19 cellular contexts compared by ENCODE assay signal in the genomic region with DNA sequence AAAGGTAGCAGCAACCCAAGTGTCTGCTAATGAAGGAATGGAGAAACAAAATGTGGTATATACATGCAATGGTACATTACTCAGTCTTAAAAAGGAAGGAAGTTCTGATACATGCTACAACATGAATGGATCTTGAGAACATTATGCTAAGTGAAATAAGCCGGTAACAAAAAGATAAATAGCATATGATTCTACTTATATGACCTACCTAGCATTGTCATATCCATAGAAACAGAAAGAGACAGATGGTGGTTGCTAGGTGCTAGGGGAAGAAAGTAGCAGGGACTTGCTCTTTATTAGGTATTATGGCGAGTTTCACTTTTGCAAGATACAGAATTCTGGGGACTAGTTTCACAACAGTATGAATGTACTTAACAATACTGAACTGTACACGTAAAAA. TPM values are rescaled to one million over a fixed set of nuclear protein-coding genes. Genes with fewer than 3 reads are reported as not detected.
DNase-seq lines count a peak whose midpoint lies in the region; ATAC-seq and TF ChIP-seq lines count a peak whose summit lies in the region.
"Had no signal": no experiment of that assay in that cellular context is flagged by ENCODE, and none has a peak within 500 bp of the region (broad histone marks: within the 10 kb centered on the region; RNA-seq: fewer than 3 reads in every experiment).

No MANE protein-coding gene starts in this region.

- no peaks in the 10 kb centered on the region for H3K27me3 ChIP-seq in GM06990 (replicated peaks; ENCODE audit: control insufficient read depth, insufficient read depth, low read length)
- H3K27me3 ChIP-seq in heart left ventricle = no peaks in the 10 kb centered on the region
- no peaks in the 10 kb centered on the region for H3K27me3 ChIP-seq in endodermal cell (ENCODE audit: control insufficient read depth, insufficient read depth, low read length, poor library complexity, severe bottlenecking)
- H3K27me3 ChIP-seq: breast epithelium had no signal

- intact Hi-C loops in activated CD4-positive, alpha-beta T cell treated with anti-CD3 and anti-CD28 coated beads for 36 hours (cut with DNase I, micrococcal nuclease) = loop anchor here in 1 of 2 experiments (2.0 kb wide), 1 partner anchor 42 kb away; no protein-coding TSS in a partner anchor
- intact Hi-C loops in activated T-helper 2 cell treated with anti-CD3 and anti-CD28 coated beads, Interferon-gamma antibody, Interleukin-2, Interleukin-4, amounts not matched to agents 10 μg/mL and 5 μg/mL and 100 μg/mL, durations not matched to agents 14 hours and 24 hours and 36 hours (cut with micrococcal nuclease) = loop anchor here (10.0 kb wide), 1 partner anchor 46 kb away; the partner anchor contains the start of gene UBR2
- intact Hi-C loops in heart left ventricle (cut with DNase I) = no loop called here

- peaks cover 10% of the 10 kb centered on the region for H3K4me1 Mint-ChIP-seq in activated CD4-positive, alpha-beta T cell treated with anti-CD3 and anti-CD28 coated beads for 36 hours
- H3K4me1 Mint-ChIP-seq in activated T-helper 2 cell treated with anti-CD3 and anti-CD28 coated beads, Interferon-gamma antibody, Interleukin-2, Interleukin-4, amounts not matched to agents 10 μg/mL and 5 μg/mL and 100 μg/mL, durations not matched to agents 14 hours and 24 hours and 36 hours (ENCODE audit: low read depth) = peaks cover 14% of the 10 kb centered on the region
- no peaks in the 10 kb centered on the region for H3K4me1 Mint-ChIP-seq in endodermal cell

- POLR2A ChIA-PET in activated CD4-positive, alpha-beta T cell treated with anti-CD3 and anti-CD28 coated beads for 36 hours (lab: Charles Lee) = no interaction called here

- H3K27me3 Mint-ChIP-seq in activated CD4-positive, alpha-beta T cell treated with anti-CD3 and anti-CD28 coated beads for 36 hours = no peaks in the 10 kb centered on the region
- no peaks in the 10 kb centered on the region for H3K27me3 Mint-ChIP-seq in activated T-helper 2 cell treated with anti-CD3 and anti-CD28 coated beads, Interferon-gamma antibody, Interleukin-2, Interleukin-4, amounts not matched to agents 10 μg/mL and 5 μg/mL and 100 μg/mL, durations not matched to agents 14 hours and 24 hours and 36 hours (ENCODE audit: low read depth)
- no peaks in the 10 kb centered on the region for H3K27me3 Mint-ChIP-seq in endodermal cell (ENCODE audit: insufficient read depth)

- WGBS in heart left ventricle, 4 donors = 94 to 99% (median 96%) methylated on average over 3 of the region's 3 CpGs
- 90 to 92% methylated on average over 2 of the region's 3 CpGs for WGBS in endodermal cell (ENCODE audit: insufficient coverage in 1 of 2, insufficient read length in 1 of 2), 2 experiments

- ATAC-seq in activated CD4-positive, alpha-beta T cell treated with anti-CD3 and anti-CD28 coated beads for 36 hours = peak; percentile 94
- ATAC-seq in heart left ventricle = no peak
- ATAC-seq: HCT116 had no signal

- H3K4me3 ChIP-seq in GM06990 (replicated peaks; ENCODE audit: low read depth, low read length) = no peak overlapping the region
- no peak overlapping the region for H3K4me3 ChIP-seq in heart left ventricle
- no peak overlapping the region for H3K4me3 ChIP-seq in endodermal cell (ENCODE audit: low read length)
- H3K4me3 ChIP-seq: breast epithelium, coronary artery, prostate gland had no signal

- peak overlapping the region; percentile 49 for H3K27ac Mint-ChIP-seq in activated CD4-positive, alpha-beta T cell treated with anti-CD3 and anti-CD28 coated beads for 36 hours
- peak overlapping the region; percentile 18 for H3K27ac Mint-ChIP-seq in activated T-helper 2 cell treated with anti-CD3 and anti-CD28 coated beads, Interferon-gamma antibody, Interleukin-2, Interleukin-4, amounts not matched to agents 10 μg/mL and 5 μg/mL and 100 μg/mL, durations not matched to agents 14 hours and 24 hours and 36 hours
- no peak overlapping the region for H3K27ac Mint-ChIP-seq in endodermal cell

- CTCF ChIA-PET in activated CD4-positive, alpha-beta T cell treated with anti-CD3 and anti-CD28 coated beads for 36 hours (lab: Charles Lee) = interaction anchor here (0.6 to 1.4 kb wide), 3 partner anchors 18 to 63 kb away, joined by 3 to 4 read pairs (median 3); no protein-coding TSS in a partner anchor

- TF ChIP-seq CTCF in GM06990 (IDR thresholded peaks at IDR 0.05; ENCODE audit: insufficient read depth, low read length, poor library complexity, severe bottlenecking) (no peak), GM20000 (IDR thresholded peaks at IDR 0.05; ENCODE audit: extremely low read depth, missing control alignments) (no peak), heart left ventricle (IDR thresholded peaks at IDR 0.05) (no peak), endodermal cell (conservative IDR thresholded peaks at IDR 0.05) (no peak)

- no peak overlapping the region for H3K9ac ChIP-seq in endodermal cell (ENCODE audit: extremely low read depth, low read length, poor library complexity, severe bottlenecking)

- H3K4me1 ChIP-seq in heart left ventricle = no peaks in the 10 kb centered on the region
- no peaks in the 10 kb centered on the region for H3K4me1 ChIP-seq in endodermal cell (ENCODE audit: control insufficient read depth, insufficient read depth, low read length)
- H3K4me1 ChIP-seq: breast epithelium, prostate gland had no signal

- H3K9me3 ChIP-seq in heart left ventricle (no peaks in the 10 kb centered on the region), endodermal cell (ENCODE audit: control insufficient read depth, low read length) (no peaks in the 10 kb centered on the region)
- H3K9me3 ChIP-seq: breast epithelium, prostate gland had no signal

- TF ChIP-seq POLR2A in heart left ventricle (IDR thresholded peaks at IDR 0.05) = no peak

- DNase-seq in activated CD4-positive, alpha-beta T cell treated with anti-CD3 and anti-CD28 coated beads for 36 hours = no peak
- DNase-seq in activated CD4-positive, alpha-beta T cell treated with anti-CD3 and anti-CD28 coated beads for 1 hour = no peak
- DNase-seq in GM06990 (ENCODE audit: extremely low read depth, insufficient read length) (peak; percentile 18), GM20000 (ENCODE audit: low spot score) (peak; percentile 34), heart left ventricle (no peak), endodermal cell (no peak), NCI-H2029 treated with DMSO at 0.1 percent for 48 hours (lab: John Stamatoyannopoulos, UW) (no peak)
- DNase-seq in activated T-helper 2 cell treated with anti-CD3 and anti-CD28 coated beads, Interferon-gamma antibody, Interleukin-2, Interleukin-4, amounts not matched to agents 10 μg/mL and 5 μg/mL and 100 μg/mL, durations not matched to agents 14 hours and 24 hours and 36 hours (ENCODE audit: low spot score) = no peak
- DNase-seq: activated CD8-positive, alpha-beta memory T cell treated with anti-CD3 and anti-CD28 coated beads for 24 hours; activated effector memory CD4-positive, alpha-beta T cell treated with anti-CD3 and anti-CD28 coated beads, Interleukin-2, amount 50 U/mL, for 16 hours; amniotic stem cell; Kasumi-1; mammary epithelial cell; NCI-H1092 treated with DMSO at 0.1 percent for 48 hours; stimulated activated CD8-positive, alpha-beta memory T cell treated with anti-CD3 and anti-CD28 coated beads, Interleukin-4, amount 100 ng/mL, for 48 hours had no signal

- H3K27ac ChIP-seq in heart left ventricle (no peak overlapping the region), endodermal cell (ENCODE audit: low read depth, low read length) (no peak overlapping the region)
- H3K27ac ChIP-seq: breast epithelium, coronary artery, prostate gland had no signal

- H3K36me3 Mint-ChIP-seq in activated CD4-positive, alpha-beta T cell treated with anti-CD3 and anti-CD28 coated beads for 36 hours (ENCODE audit: low read depth) = peaks cover 22% of the 10 kb centered on the region
- peaks cover 40% of the 10 kb centered on the region for H3K36me3 Mint-ChIP-seq in activated T-helper 2 cell treated with anti-CD3 and anti-CD28 coated beads, Interferon-gamma antibody, Interleukin-2, Interleukin-4, amounts not matched to agents 10 μg/mL and 5 μg/mL and 100 μg/mL, durations not matched to agents 14 hours and 24 hours and 36 hours (ENCODE audit: low read depth)
- H3K36me3 Mint-ChIP-seq in endodermal cell (ENCODE audit: low read depth) = peaks cover 35% of the 10 kb centered on the region

- H3K4me3 Mint-ChIP-seq in activated CD4-positive, alpha-beta T cell treated with anti-CD3 and anti-CD28 coated beads for 36 hours = no peak overlapping the region
- H3K4me3 Mint-ChIP-seq in activated T-helper 2 cell treated with anti-CD3 and anti-CD28 coated beads, Interferon-gamma antibody, Interleukin-2, Interleukin-4, amounts not matched to agents 10 μg/mL and 5 μg/mL and 100 μg/mL, durations not matched to agents 14 hours and 24 hours and 36 hours (ENCODE audit: low read depth) = no peak overlapping the region
- no peak overlapping the region for H3K4me3 Mint-ChIP-seq in endodermal cell

- no peaks in the 10 kb centered on the region for H3K9me3 Mint-ChIP-seq in activated CD4-positive, alpha-beta T cell treated with anti-CD3 and anti-CD28 coated beads for 36 hours (ENCODE audit: low read depth)
- no peaks in the 10 kb centered on the region for H3K9me3 Mint-ChIP-seq in activated T-helper 2 cell treated with anti-CD3 and anti-CD28 coated beads, Interferon-gamma antibody, Interleukin-2, Interleukin-4, amounts not matched to agents 10 μg/mL and 5 μg/mL and 100 μg/mL, durations not matched to agents 14 hours and 24 hours and 36 hours
- H3K9me3 Mint-ChIP-seq in endodermal cell = no peaks in the 10 kb centered on the region

- no peaks in the 10 kb centered on the region for H3K36me3 ChIP-seq in GM06990 (ENCODE audit: control insufficient read depth, insufficient read depth, low read length)
- peaks cover 0 to 98% (median 93%) of the 10 kb centered on the region in 9 donors for H3K36me3 ChIP-seq in heart left ventricle
- H3K36me3 ChIP-seq in endodermal cell (ENCODE audit: control insufficient read depth, insufficient read depth, low read length) = peaks cover 57% of the 10 kb centered on the region
- H3K36me3 ChIP-seq: prostate gland had no signal

RNA-seq across cellular contexts. Expression of gene UBR2, which starts 46.6 kb away (rescaled TPM):
- total RNA-seq in activated CD4-positive, alpha-beta T cell treated with anti-CD3 and anti-CD28 coated beads for 36 hours = 10 to 100 TPM; 23.9 to 28.1 TPM
- 28.6 and 29.6 TPM in 2 replicates for total RNA-seq in activated T-helper 2 cell treated with anti-CD3 and anti-CD28 coated beads, Interferon-gamma antibody, Interleukin-2, Interleukin-4, amounts not matched to agents 10 μg/mL and 5 μg/mL and 100 μg/mL, durations not matched to agents 14 hours and 24 hours and 36 hours
- total RNA-seq in heart left ventricle (10 to 100 TPM; 27.3 to 35.9 (median 30.2) TPM), endodermal cell (10 to 100 TPM; 21.6 to 22.5 TPM)
- polyA plus RNA-seq in heart left ventricle = 10 to 100 TPM in 1 of 2 donors, 1 to 10 TPM in 1; 9.9 to 12.1 TPM
- polyA plus RNA-seq in endodermal cell (2013, experiment 1 of 2) = 12.3 TPM
- 11.3 TPM for polyA plus RNA-seq in endodermal cell (2013, experiment 2 of 2)

Comparison
In these comparisons a context has a peak if more than half of its experiments do, and no peak if none do; other contexts are left out.
1. DNase-seq: peak in GM06990 (single experiment) and GM20000 (single experiment); none in activated CD4-positive, alpha-beta T cell treated with anti-CD3 and anti-CD28 coated beads for 36 hours (single experiment), activated CD4-positive, alpha-beta T cell treated with anti-CD3 and anti-CD28 coated beads for 1 hour (single experiment), activated T-helper 2 cell treated with anti-CD3 and anti-CD28 coated beads, Interferon-gamma antibody, Interleukin-2, Interleukin-4, amounts not matched to agents 10 μg/mL and 5 μg/mL and 100 μg/mL, durations not matched to agents 14 hours and 24 hours and 36 hours (single experiment), heart left ventricle (0 of 5), endodermal cell (single experiment) and NCI-H2029 treated with DMSO at 0.1 percent for 48 hours (single experiment).